ENCODE assay signal across 21 cellular contexts in the genomic region with DNA sequence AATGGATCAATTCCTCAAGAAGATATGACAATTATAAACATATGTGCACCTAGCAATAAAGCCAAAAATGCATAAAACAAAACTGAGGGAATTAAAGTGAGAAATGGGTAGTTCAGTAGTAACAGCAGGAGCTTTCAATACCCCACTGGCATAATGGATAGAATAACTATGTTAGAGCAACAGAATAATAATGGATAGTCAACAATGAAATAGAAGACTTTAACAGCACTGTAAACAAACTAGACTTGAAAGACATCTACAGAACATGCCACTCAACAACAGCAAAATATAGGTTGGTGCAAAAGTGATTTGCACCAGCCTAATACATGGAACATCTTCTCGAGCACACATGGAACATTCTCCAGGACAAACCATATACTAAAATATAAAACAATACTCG.
"Had no signal": no experiment of that assay in that cellular context is flagged by ENCODE, and none has a peak within 500 bp of the region (broad histone marks: within the 10 kb centered on the region; RNA-seq: fewer than 3 reads in every experiment).

No MANE protein-coding gene starts in this region.

- ATAC-seq: heart left ventricle; mucosa of descending colon; naive thymus-derived CD8-positive, alpha-beta T cell; psoas muscle; right lobe of liver; stimulated activated memory B cell treated with anti-CD40 and anti-IgM and Interleukin-4, amounts not matched to agents 10 μg/mL and 1 μg/mL and 100 μg/mL, for 72 hours had no signal

- H3K4me1 ChIP-seq: heart left ventricle, psoas muscle, spleen, tibial artery, upper lobe of left lung, vagina had no signal

- DNase-seq: dorsolateral prefrontal cortex; effector CD8-positive, alpha-beta T cell; heart left ventricle; hippocampal formation; kidney glomerular epithelial cell; mammary epithelial cell; mucosa of descending colon; naive thymus-derived CD8-positive, alpha-beta T cell; psoas muscle; retina; right lobe of liver; spleen; stimulated activated CD4-positive, alpha-beta T cell treated with anti-CD3 and anti-CD28 coated beads, Interleukin-15, amount 100 ng/mL, for 24 hours; stimulated activated CD4-positive, alpha-beta T cell treated with anti-CD3 and anti-CD28 coated beads, Interleukin-1b, Interleukin-23, amount 100 ng/mL, for 48 hours; stimulated activated CD4-positive, alpha-beta T cell treated with anti-CD3 and anti-CD28 coated beads, Interleukin-4, amount 100 ng/mL, for 24 hours; tibial artery; upper lobe of left lung had no signal

- H3K36me3 ChIP-seq: heart left ventricle, neutrophil, right lobe of liver, spleen, tibial artery, upper lobe of left lung, vagina had no signal

- H3K27me3 ChIP-seq: neutrophil, right lobe of liver, tibial artery, upper lobe of left lung, vagina had no signal

- H3K27ac ChIP-seq: dorsolateral prefrontal cortex, heart left ventricle, neutrophil, psoas muscle, right lobe of liver, spleen, tibial artery, upper lobe of left lung, vagina had no signal

- H3K4me3 ChIP-seq: dorsolateral prefrontal cortex, heart left ventricle, mucosa of descending colon, psoas muscle, right lobe of liver, spleen, tibial artery, upper lobe of left lung, vagina had no signal

- H3K9me3 ChIP-seq: heart left ventricle, mucosa of descending colon, neutrophil, psoas muscle, right lobe of liver, spleen, tibial artery, upper lobe of left lung, vagina had no signal

- FAIRE-seq: frontal cortex had no signal
